Comparison of ENCODE assay signal across 8 cellular contexts in genomic region chrX:40107291-40108083, GRCh38. TPM values are rescaled to one million over a fixed set of nuclear protein-coding genes. Genes with fewer than 3 reads are reported as not detected.
DNase-seq lines count a peak whose midpoint lies in the region; FAIRE-seq and TF ChIP-seq lines count a peak whose summit lies in the region.

No MANE protein-coding gene starts in this region.

- peaks cover 39% of the 10 kb centered on the region for H3K4me1 ChIP-seq in smooth muscle cell (ENCODE audit: low read depth)

- peaks cover 6% of the 10 kb centered on the region for H3K27me3 ChIP-seq in smooth muscle cell (ENCODE audit: low read depth)

- peak; percentile 71 for DNase-seq in NCI-H2029 (lab: John Stamatoyannopoulos, UW)
- no peak for DNase-seq in NCI-H2029 treated with DMSO at 0.1 percent for 48 hours (lab: John Stamatoyannopoulos, UW)
- peak; percentile 54 for DNase-seq in NCI-H2107 (lab: John Stamatoyannopoulos, UW)
- DNase-seq in anterior cingulate cortex (lab: John Stamatoyannopoulos, UW) = peak in 38 of 58 donors; percentile 0 to 62 (median 21)
- peak; percentile 30 for DNase-seq in iris pigment epithelial cell (ENCODE audit: low read depth)
- DNase-seq in smooth muscle cell (lab: John Stamatoyannopoulos, UW; ENCODE audit: unreplicated experiment) = peak; percentile 73
- DNase-seq in urothelium cell line (ENCODE audit: low spot score) = no peak
- no peak for DNase-seq in H54 (ENCODE audit: insufficient read length, low spot score)

- H3K9ac ChIP-seq in smooth muscle cell (ENCODE audit: low read depth) = peak overlapping the region; percentile 57

- no peak for TF ChIP-seq POLR2A in H54 (IDR thresholded peaks at IDR 0.05; ENCODE audit: low read depth, low read length)

- peaks cover 8% of the 10 kb centered on the region for H4K20me1 ChIP-seq in smooth muscle cell (ENCODE audit: low read depth)

- WGBS in smooth muscle cell (ENCODE audit: low lambda C conversion rate) = 7% methylated on average over 60 of the region's 68 CpGs

- H3K4me3 ChIP-seq in smooth muscle cell = peak overlapping the region; percentile 74

- TF ChIP-seq CTCF in smooth muscle cell (IDR thresholded peaks at IDR 0.05; ENCODE audit: borderline replicate concordance, insufficient read depth, poor library complexity, severe bottlenecking) = no peak

- H3K4me2 ChIP-seq in smooth muscle cell = peak overlapping the region; percentile 86

- peak overlapping the region; percentile 81 for H2AFZ ChIP-seq in smooth muscle cell (ENCODE audit: low read depth)

- H3K79me2 ChIP-seq in smooth muscle cell (ENCODE audit: low read depth) = no peaks in the 10 kb centered on the region

- FAIRE-seq in urothelium cell line (lab: Jason Lieb, UNC) (no peak), H54 (lab: Jason Lieb, UNC) (no peak)

- no peaks in the 10 kb centered on the region for H3K36me3 ChIP-seq in smooth muscle cell (ENCODE audit: low read depth)

- no peaks in the 10 kb centered on the region for H3K9me3 ChIP-seq in smooth muscle cell (replicated peaks; ENCODE audit: low read depth)

- H3K27ac ChIP-seq in smooth muscle cell (ENCODE audit: low read depth) = peak overlapping the region; percentile 41

- H3F3A ChIP-seq in smooth muscle cell (ENCODE audit: low read depth) = peaks cover 8% of the 10 kb centered on the region

RNA-seq across cellular contexts. Expression of gene BCOR, which starts 9.7 kb away (rescaled TPM):
- total RNA-seq in smooth muscle cell = 28.0 and 28.5 TPM in 2 replicates
- polyA plus RNA-seq in smooth muscle cell = 13.1 and 19.5 TPM in 2 replicates

Comparison
In these comparisons a context has a peak if more than half of its experiments do, and no peak if none do; other contexts are left out.
1. DNase-seq: peak in NCI-H2029 (single experiment), NCI-H2107 (single experiment), anterior cingulate cortex (38 of 58), iris pigment epithelial cell (single experiment) and smooth muscle cell (single experiment); none in NCI-H2029 treated with DMSO at 0.1 percent for 48 hours (single experiment), urothelium cell line (single experiment) and H54 (single experiment).